Comparison of ENCODE assay signal across 8 cellular contexts in the genomic region with DNA sequence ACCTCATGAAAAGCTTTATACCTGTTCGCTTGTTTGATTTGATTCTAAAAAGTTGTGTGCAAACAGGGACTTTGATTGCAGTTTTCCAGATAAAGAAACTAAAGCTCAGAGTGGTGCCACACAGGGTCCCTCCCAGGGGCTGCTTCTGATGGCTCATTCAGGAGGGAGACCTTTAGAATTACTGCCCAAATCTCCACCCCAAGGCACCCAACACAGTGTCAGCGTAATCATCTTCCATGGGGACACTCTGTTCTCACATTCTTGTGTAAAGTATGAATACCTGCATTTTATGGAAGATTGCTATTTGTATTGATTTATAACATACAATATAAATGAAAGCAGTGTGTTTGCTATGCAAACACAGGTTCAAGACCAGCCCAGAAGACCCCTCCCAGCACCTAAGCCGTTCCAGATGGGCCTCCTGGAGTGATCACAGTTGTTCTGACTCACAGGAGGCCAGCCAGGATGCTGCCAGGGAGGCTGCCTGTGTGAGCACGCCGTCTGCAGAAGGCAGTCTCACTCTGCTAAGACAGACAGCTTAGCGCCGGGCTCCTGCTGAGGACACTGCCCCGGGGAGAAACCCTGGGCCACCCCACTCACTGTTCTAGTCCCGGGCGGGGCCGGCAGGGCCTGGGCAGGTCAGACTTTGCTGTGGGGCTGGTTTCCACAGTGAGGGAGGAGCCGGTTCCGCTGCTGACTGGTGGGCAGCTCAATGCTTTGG.
DNase-seq lines count a peak whose midpoint lies in the region; ATAC-seq and TF ChIP-seq lines count a peak whose summit lies in the region.

No MANE protein-coding gene starts in this region.

- H4K8ac ChIP-seq in neuronal stem cell (ENCODE audit: low read depth, low read length), result no peak overlapping the region

- no peak overlapping the region for H2BK5ac ChIP-seq in neuronal stem cell (ENCODE audit: low read length)

- CTCF ChIA-PET in Caco-2 (lab: Charles Lee), result interaction anchor here (0.5 to 1.9 kb wide), 3 partner anchors 130 to 189 kb away, joined by 3 to 11 read pairs (median 6); no protein-coding TSS in a partner anchor

- H3K36me3 ChIP-seq in Caco-2 (ENCODE audit: control insufficient read depth, insufficient read depth, low read length) (no peaks in the 10 kb centered on the region), NT2/D1 (ENCODE audit: insufficient read depth, insufficient read length, low read length) (no peaks in the 10 kb centered on the region), esophagus (ENCODE audit: control insufficient read depth in 2 of 2, insufficient read depth in 2 of 2, low read length in 1 of 2) (no peaks in the 10 kb centered on the region), neuronal stem cell (replicated peaks in 1 of 2; ENCODE audit: control insufficient read depth in 2 of 2, insufficient read depth in 2 of 2, low read length in 2 of 2) (no peaks in the 10 kb centered on the region)

- no peak overlapping the region for H2BK120ac ChIP-seq in neuronal stem cell (ENCODE audit: low read depth, low read length)

- no peak overlapping the region for H3K4ac ChIP-seq in neuronal stem cell (ENCODE audit: low read length)

- H3K27me3 Mint-ChIP-seq in Caco-2 (ENCODE audit: insufficient read depth, unreplicated experiment), result no peaks in the 10 kb centered on the region
- peaks cover 15% of the 10 kb centered on the region for H3K27me3 Mint-ChIP-seq in activated naive CD8-positive, alpha-beta T cell treated with anti-CD3 and anti-CD28 coated beads for 36 hours

- H3K9me3 ChIP-seq in Caco-2, result no peaks in the 10 kb centered on the region
- peaks cover 10% of the 10 kb centered on the region for H3K9me3 ChIP-seq in NT2/D1 (ENCODE audit: insufficient read depth, low read length)
- H3K9me3 ChIP-seq in esophagus (ENCODE audit: control insufficient read depth in 2 of 2, insufficient read depth in 1 of 2, low read depth in 1 of 2, low read length in 1 of 2), result no peaks in the 10 kb centered on the region
- H3K9me3 ChIP-seq in neuronal stem cell (replicated peaks in 1 of 2; ENCODE audit: control insufficient read depth in 2 of 2, insufficient read depth in 1 of 2, low read depth in 1 of 2, low read length in 2 of 2), result peaks cover 0 to 4% of the 10 kb centered on the region in 2 donors

- no peaks in the 10 kb centered on the region for H3K79me1 ChIP-seq in neuronal stem cell (ENCODE audit: low read depth, low read length)

- peak overlapping the region; percentile 27 for H2AK5ac ChIP-seq in neuronal stem cell (ENCODE audit: low read depth, low read length)

- peaks cover 28% of the 10 kb centered on the region for H3K4me1 ChIP-seq in Caco-2
- peaks cover 21% of the 10 kb centered on the region for H3K4me1 ChIP-seq in NT2/D1 (ENCODE audit: insufficient read depth, insufficient read length)
- peaks cover 11 to 18% of the 10 kb centered on the region in 2 donors for H3K4me1 ChIP-seq in esophagus (ENCODE audit: control insufficient read depth in 2 of 2, insufficient read depth in 2 of 2, low read length in 1 of 2)
- H3K4me1 ChIP-seq in neuronal stem cell (ENCODE audit: control insufficient read depth in 2 of 2, insufficient read depth in 1 of 2, low read depth in 1 of 2, low read length in 2 of 2), result peaks cover 2 to 7% of the 10 kb centered on the region in 2 donors

- H2BK12ac ChIP-seq in neuronal stem cell (ENCODE audit: low read length), result no peak overlapping the region

- H3K9ac ChIP-seq in NT2/D1 (ENCODE audit: insufficient read length, low read depth) (peak overlapping the region; percentile 87), neuronal stem cell (ENCODE audit: low read depth, low read length, poor library complexity) (no peak overlapping the region)

- TF ChIP-seq CTCF in Caco-2 (IDR thresholded peaks at IDR 0.05; ENCODE audit: insufficient read depth in 1 of 2, low read depth in 1 of 2, low read length in 1 of 2, severe bottlenecking in 1 of 2, unreplicated experiment in 1 of 2), result no peak

- no peak overlapping the region for H3K4me2 ChIP-seq in neuronal stem cell (ENCODE audit: insufficient read depth, low read length, poor library complexity, severe bottlenecking)

- H3K18ac ChIP-seq in neuronal stem cell (ENCODE audit: low read length), result peak overlapping the region; percentile 81

- no peak overlapping the region for H2AFZ ChIP-seq in neuronal stem cell (ENCODE audit: low read length)

- BruUV-seq in Caco-2 (replicated peaks; lab: Mats Ljungman, UMichigan), result no TSS peak

- intact Hi-C loops in Caco-2 (cut with micrococcal nuclease; ENCODE audit: unreplicated experiment), result loop anchor here (2.0 to 10.0 kb wide), 2 partner anchors 81 to 187 kb away; a partner anchor contains a TSS

- H3K14ac ChIP-seq in neuronal stem cell (ENCODE audit: low read length), result no peak overlapping the region

- peak; percentile 58 for ATAC-seq in HG02588 (IDR thresholded peaks at IDR 0.05; ENCODE audit: unreplicated experiment)
- ATAC-seq in GM21381 (IDR thresholded peaks at IDR 0.05; ENCODE audit: unreplicated experiment), result no peak

- no peak overlapping the region for H4K91ac ChIP-seq in neuronal stem cell (ENCODE audit: low read depth, low read length, poor library complexity)

- no peaks in the 10 kb centered on the region for H3K27me3 ChIP-seq in Caco-2 (replicated peaks; ENCODE audit: control insufficient read depth, insufficient read depth, low read length)
- no peaks in the 10 kb centered on the region for H3K27me3 ChIP-seq in NT2/D1 (ENCODE audit: insufficient read depth, insufficient read length)
- no peaks in the 10 kb centered on the region for H3K27me3 ChIP-seq in esophagus (ENCODE audit: control insufficient read depth in 1 of 2, insufficient read depth in 2 of 2, low read length in 2 of 2)
- H3K27me3 ChIP-seq in neuronal stem cell (ENCODE audit: control insufficient read depth in 3 of 3, insufficient read depth in 3 of 3, low read depth in 1 of 3, low read length in 3 of 3), result no peaks in the 10 kb centered on the region

- no peak overlapping the region for H3K4me3 ChIP-seq in Caco-2 (ENCODE audit: low read depth, low read length)
- peak overlapping the region; percentile 40 for H3K4me3 ChIP-seq in NT2/D1 (ENCODE audit: insufficient read length, low read depth)
- no peak overlapping the region for H3K4me3 ChIP-seq in esophagus (ENCODE audit: low read depth in 1 of 2, low read length in 2 of 2)
- H3K4me3 ChIP-seq in neuronal stem cell (ENCODE audit: low read length in 2 of 2), result no peak overlapping the region

- peaks cover 14% of the 10 kb centered on the region for H3K9me3 Mint-ChIP-seq in Caco-2 (ENCODE audit: unreplicated experiment)
- no peaks in the 10 kb centered on the region for H3K9me3 Mint-ChIP-seq in activated naive CD8-positive, alpha-beta T cell treated with anti-CD3 and anti-CD28 coated beads for 36 hours

- POLR2A ChIA-PET in Caco-2 (lab: Charles Lee), result no interaction called here

- H3K23ac ChIP-seq in neuronal stem cell (ENCODE audit: low read depth, low read length, poor library complexity), result no peak overlapping the region

- no peak overlapping the region for H2BK15ac ChIP-seq in neuronal stem cell (ENCODE audit: low read length)

- no peak overlapping the region for H3K4me3 Mint-ChIP-seq in Caco-2 (ENCODE audit: unreplicated experiment)
- no peak overlapping the region for H3K4me3 Mint-ChIP-seq in activated naive CD8-positive, alpha-beta T cell treated with anti-CD3 and anti-CD28 coated beads for 36 hours

- H3K27ac Mint-ChIP-seq in Caco-2 (ENCODE audit: unreplicated experiment), result no peak overlapping the region
- H3K27ac Mint-ChIP-seq in activated naive CD8-positive, alpha-beta T cell treated with anti-CD3 and anti-CD28 coated beads for 36 hours, result no peak overlapping the region

- H3K36me3 Mint-ChIP-seq in Caco-2 (ENCODE audit: insufficient read depth, unreplicated experiment), result peaks cover 7% of the 10 kb centered on the region
- no peaks in the 10 kb centered on the region for H3K36me3 Mint-ChIP-seq in activated naive CD8-positive, alpha-beta T cell treated with anti-CD3 and anti-CD28 coated beads for 36 hours

- DNase-seq in Caco-2 (peak; percentile 72 to 82), NT2/D1 (ENCODE audit: low read depth, low spot score) (no peak), neuronal stem cell (ENCODE audit: low spot score) (no peak), cerebellar nuclear complex (lab: John Stamatoyannopoulos, UW) (no peak)
- DNase-seq in activated naive CD8-positive, alpha-beta T cell treated with anti-CD3 and anti-CD28 coated beads for 36 hours, result no peak

- WGBS in esophagus, 2 donors, result 18 to 22% methylated on average over 13 of the region's 13 CpGs
- no CpG with 5 or more reads among the region's 13 CpGs for WGBS in neuronal stem cell (ENCODE audit: extremely low coverage in 2 of 2, insufficient read length in 2 of 2, insufficient replicate concordance in 1 of 2), 2 donors

- H3K27ac ChIP-seq in esophagus (ENCODE audit: low read depth in 2 of 2, low read length in 1 of 2), result peak overlapping the region; percentile 90 to 94
- H3K27ac ChIP-seq in neuronal stem cell (replicated peaks; ENCODE audit: low read length), result no peak overlapping the region

- peaks cover 19% of the 10 kb centered on the region for H3K4me1 Mint-ChIP-seq in Caco-2 (ENCODE audit: low read depth, unreplicated experiment)
- no peaks in the 10 kb centered on the region for H3K4me1 Mint-ChIP-seq in activated naive CD8-positive, alpha-beta T cell treated with anti-CD3 and anti-CD28 coated beads for 36 hours

Comparison
In these comparisons a context has a peak if more than half of its experiments do, and no peak if none do; other contexts are left out.
1. DNase-seq: peak in Caco-2 (2 of 2); none in NT2/D1 (single experiment), neuronal stem cell (single experiment), activated naive CD8-positive, alpha-beta T cell treated with anti-CD3 and anti-CD28 coated beads for 36 hours (single experiment) and cerebellar nuclear complex (0 of 2).